ENCODE assay signal across 12 cellular contexts in genomic region chrX:29419774-29420553, GRCh38.
A peak's percentile ranks its signal among the peaks of the same experiment; 100 is the strongest.
DNase-seq lines count a peak whose midpoint lies in the region; ATAC-seq lines count a peak whose summit lies in the region.
"Had no signal": no experiment of that assay in that cellular context is flagged by ENCODE, and none has a peak within 500 bp of the region (broad histone marks: within the 10 kb centered on the region; RNA-seq: fewer than 3 reads in every experiment).

No MANE protein-coding gene starts in this region.

- H3K27ac Mint-ChIP-seq in naive thymus-derived CD8-positive, alpha-beta T cell: no peak overlapping the region

- no peaks in the 10 kb centered on the region for H3K4me1 Mint-ChIP-seq in naive thymus-derived CD8-positive, alpha-beta T cell

- peaks cover 0 to 21% (median 1%) of the 10 kb centered on the region in 9 donors for H3K9me3 Mint-ChIP-seq in naive thymus-derived CD8-positive, alpha-beta T cell

- no peaks in the 10 kb centered on the region for H3K9me3 ChIP-seq in adipocyte (ENCODE audit: control insufficient read depth, low read length)
- H3K9me3 ChIP-seq: ascending aorta had no signal

- H3K4me3 ChIP-seq in adipocyte (ENCODE audit: low read length): no peak overlapping the region
- H3K4me3 ChIP-seq: ascending aorta had no signal

- no peaks in the 10 kb centered on the region for H3K4me1 ChIP-seq in adipocyte (ENCODE audit: control insufficient read depth, insufficient read depth, low read length)
- H3K4me1 ChIP-seq: ascending aorta had no signal

- no peaks in the 10 kb centered on the region for H3K36me3 Mint-ChIP-seq in naive thymus-derived CD8-positive, alpha-beta T cell

- H3K27me3 Mint-ChIP-seq in naive thymus-derived CD8-positive, alpha-beta T cell: no peaks in the 10 kb centered on the region

- POLR2A ChIA-PET in naive thymus-derived CD8-positive, alpha-beta T cell (lab: Charles Lee): no interaction called here

- H3K9ac ChIP-seq in adipocyte (ENCODE audit: low read length): no peak overlapping the region

- H3K36me3 ChIP-seq in adipocyte (ENCODE audit: control insufficient read depth, insufficient read depth, low read length, severe bottlenecking): no peaks in the 10 kb centered on the region
- H3K36me3 ChIP-seq: ascending aorta had no signal

- no peak overlapping the region for H3K4me3 Mint-ChIP-seq in naive thymus-derived CD8-positive, alpha-beta T cell
- H3K4me3 Mint-ChIP-seq: neural crest cell had no signal

- peak; percentile 98 for ATAC-seq in GM18867 (IDR thresholded peaks at IDR 0.05; ENCODE audit: unreplicated experiment)
- peak; percentile 83 for ATAC-seq in HG02798 (IDR thresholded peaks at IDR 0.05; ENCODE audit: poor library complexity, unreplicated experiment)
- ATAC-seq in naive thymus-derived CD8-positive, alpha-beta T cell: no peak

- no peaks in the 10 kb centered on the region for H3K27me3 ChIP-seq in adipocyte (replicated peaks; ENCODE audit: control insufficient read depth, insufficient read depth, low read length)
- H3K27me3 ChIP-seq: ascending aorta had no signal

- peak; percentile 3 for DNase-seq in adipocyte (ENCODE audit: low read depth)
- DNase-seq in myocyte (ENCODE audit: low read depth): peak; percentile 30
- no peak for DNase-seq in NCI-H526 treated with DMSO at 0.1 percent for 48 hours (lab: John Stamatoyannopoulos, UW)
- no peak for DNase-seq in inferior parietal cortex (ENCODE audit: extremely low spot score)
- DNase-seq in cerebellum (ENCODE audit: low spot score): no peak
- no peak for DNase-seq in naive thymus-derived CD8-positive, alpha-beta T cell
- DNase-seq: activated CD4-positive, alpha-beta T cell treated with anti-CD3 and anti-CD28 coated beads for 48 hours; NCI-H2107 had no signal

Comparison
In these comparisons a context has a peak if more than half of its experiments do, and no peak if none do; other contexts are left out.
1. ATAC-seq: peak in GM18867 (single experiment) and HG02798 (single experiment); none in naive thymus-derived CD8-positive, alpha-beta T cell (0 of 2).
2. DNase-seq: peak in adipocyte (single experiment) and myocyte (single experiment); none in NCI-H526 treated with DMSO at 0.1 percent for 48 hours (single experiment), inferior parietal cortex (single experiment), cerebellum (single experiment) and naive thymus-derived CD8-positive, alpha-beta T cell (0 of 10).